Comparison of ENCODE assay signal across 14 cellular contexts in genomic region chr20:49786671-49787370, GRCh38. TPM values are rescaled to one million over a fixed set of nuclear protein-coding genes. Genes with fewer than 3 reads are reported as not detected.
DNase-seq lines count a peak whose midpoint lies in the region; ATAC-seq and TF ChIP-seq lines count a peak whose summit lies in the region.
"Had no signal": no experiment of that assay in that cellular context is flagged by ENCODE, and none has a peak within 500 bp of the region (broad histone marks: within the 10 kb centered on the region; RNA-seq: fewer than 3 reads in every experiment).

No MANE protein-coding gene starts in this region.

- H3K4me3 Mint-ChIP-seq in stimulated activated memory B cell treated with anti-CD40 and anti-IgM and Interleukin-4, amounts not matched to agents 10 μg/mL and 1 μg/mL and 100 μg/mL, for 72 hours = no peak overlapping the region
- H3K4me3 Mint-ChIP-seq: activated CD4-positive, alpha-beta memory T cell treated with anti-CD3 and anti-CD28 coated beads, Interleukin-2, amount 10 ng/mL, durations not matched to agents 7 days and 5 days; activated naive CD8-positive, alpha-beta T cell treated with anti-CD3 and anti-CD28 coated beads, Interleukin-2, amount 50 U/mL, for 24 hours had no signal

- DNase-seq in DMS53 (lab: John Stamatoyannopoulos, UW) (peak; percentile 47), DMS53 treated with DMSO at 0.1 percent for 48 hours (lab: John Stamatoyannopoulos, UW; ENCODE audit: unreplicated experiment) (no peak), SK-MEL-5 (ENCODE audit: low read depth, low spot score) (peak; percentile 38), fibroblast of the aortic adventitia (ENCODE audit: low read depth) (peak; percentile 47), nucleus accumbens (lab: John Stamatoyannopoulos, UW) (no peak), AG20443 (ENCODE audit: low spot score) (no peak)
- no peak for DNase-seq in activated CD4-positive, alpha-beta T cell treated with anti-CD3 and anti-CD28 coated beads for 48 hours
- DNase-seq: 8988T; activated CD4-positive, alpha-beta memory T cell treated with anti-CD3 and anti-CD28 coated beads, Interleukin-2, amount 10 ng/mL, durations not matched to agents 7 days and 5 days; activated naive CD8-positive, alpha-beta T cell treated with anti-CD3 and anti-CD28 coated beads, Interleukin-2, amount 50 U/mL, for 24 hours; NCI-H1105 treated with DMSO at 0.1 percent for 48 hours; stimulated activated CD4-positive, alpha-beta T cell treated with anti-CD3 and anti-CD28 coated beads, Interleukin-2, amount 100 ng/mL, for 24 hours; tibial artery had no signal

- H3K36me3 Mint-ChIP-seq in stimulated activated memory B cell treated with anti-CD40 and anti-IgM and Interleukin-4, amounts not matched to agents 10 μg/mL and 1 μg/mL and 100 μg/mL, for 72 hours = no peaks in the 10 kb centered on the region

- in situ Hi-C loops in SK-MEL-5 (cut with HindIII; ENCODE audit: low pct_unique_long_range_greater_than_20kb, low sequenced_read_pairs) = no loop called here

- peaks cover 3% of the 10 kb centered on the region for H3K9me3 Mint-ChIP-seq in stimulated activated memory B cell treated with anti-CD40 and anti-IgM and Interleukin-4, amounts not matched to agents 10 μg/mL and 1 μg/mL and 100 μg/mL, for 72 hours
- H3K9me3 Mint-ChIP-seq: activated CD4-positive, alpha-beta memory T cell treated with anti-CD3 and anti-CD28 coated beads, Interleukin-2, amount 10 ng/mL, durations not matched to agents 7 days and 5 days; activated naive CD8-positive, alpha-beta T cell treated with anti-CD3 and anti-CD28 coated beads, Interleukin-2, amount 50 U/mL, for 24 hours had no signal

- ATAC-seq in stimulated activated memory B cell treated with anti-CD40 and anti-IgM and Interleukin-4, amounts not matched to agents 10 μg/mL and 1 μg/mL and 100 μg/mL, for 72 hours = no peak
- ATAC-seq: activated naive CD8-positive, alpha-beta T cell treated with anti-CD3 and anti-CD28 coated beads, Interleukin-2, amount 50 U/mL, for 24 hours had no signal

- H3K27me3 Mint-ChIP-seq in stimulated activated memory B cell treated with anti-CD40 and anti-IgM and Interleukin-4, amounts not matched to agents 10 μg/mL and 1 μg/mL and 100 μg/mL, for 72 hours = no peaks in the 10 kb centered on the region

- H3K4me1 Mint-ChIP-seq in stimulated activated memory B cell treated with anti-CD40 and anti-IgM and Interleukin-4, amounts not matched to agents 10 μg/mL and 1 μg/mL and 100 μg/mL, for 72 hours = peaks cover 54% of the 10 kb centered on the region

- H3K4me3 ChIP-seq in fibroblast of the aortic adventitia (ENCODE audit: low read depth, low read length) = no peak overlapping the region
- H3K4me3 ChIP-seq: tibial artery had no signal

- H3K27ac Mint-ChIP-seq in stimulated activated memory B cell treated with anti-CD40 and anti-IgM and Interleukin-4, amounts not matched to agents 10 μg/mL and 1 μg/mL and 100 μg/mL, for 72 hours = peak overlapping the region; percentile 91
- H3K27ac Mint-ChIP-seq: activated CD4-positive, alpha-beta memory T cell treated with anti-CD3 and anti-CD28 coated beads, Interleukin-2, amount 10 ng/mL, durations not matched to agents 7 days and 5 days; activated naive CD8-positive, alpha-beta T cell treated with anti-CD3 and anti-CD28 coated beads, Interleukin-2, amount 50 U/mL, for 24 hours had no signal

- TF ChIP-seq CTCF in fibroblast of the aortic adventitia (IDR thresholded peaks at IDR 0.05; ENCODE audit: insufficient read depth, low read length) = peak; percentile 67

RNA-seq across cellular contexts. Expression of gene SLC9A8, which starts 25.8 kb away (rescaled TPM):
- total RNA-seq in SK-MEL-5 (2014; rRNA removed; shearing (Covaris generic)) = 8.3 and 10.4 TPM in 2 replicates
- 10.4 and 11.9 TPM in 2 replicates for polyA plus RNA-seq in SK-MEL-5 (2015; cell fraction: cytosol; rRNA removed)
- 51.0 and 52.1 TPM in 2 replicates for polyA plus RNA-seq in SK-MEL-5 (2015; cell fraction: nucleus; rRNA removed)
- 2.9 and 10.5 TPM in 2 replicates for total RNA-seq in fibroblast of the aortic adventitia (ENCODE audit: low replicate concordance)

Comparison
In these comparisons a context has a peak if more than half of its experiments do, and no peak if none do; other contexts are left out.
1. DNase-seq: peak in DMS53 (single experiment), SK-MEL-5 (single experiment) and fibroblast of the aortic adventitia (single experiment); none in DMS53 treated with DMSO at 0.1 percent for 48 hours (single experiment), nucleus accumbens (0 of 56), AG20443 (single experiment) and activated CD4-positive, alpha-beta T cell treated with anti-CD3 and anti-CD28 coated beads for 48 hours (single experiment).